1 cellular context compared by ENCODE assay signal in the genomic region with DNA sequence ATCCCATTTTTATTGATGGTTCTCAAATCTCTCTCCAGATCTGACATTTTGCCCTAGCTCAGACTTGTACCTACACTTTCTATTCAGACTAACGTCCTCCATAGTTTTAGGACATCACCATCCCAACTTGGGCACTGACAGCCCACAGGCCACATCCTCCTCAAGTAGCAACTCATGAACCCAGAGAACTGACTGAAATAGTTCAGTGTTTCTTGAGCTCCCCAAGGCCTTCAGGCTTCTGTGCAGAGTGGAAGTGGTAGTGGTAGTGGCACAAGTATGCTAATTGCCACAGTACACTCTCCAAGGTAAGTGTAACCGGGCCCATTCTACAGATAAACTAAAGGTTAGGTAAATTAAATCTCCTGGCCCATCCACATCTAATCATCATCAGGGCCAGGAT.
TF ChIP-seq lines count a peak whose summit lies in the region.

No MANE protein-coding gene starts in this region.

TF ChIP-seq in H1, 55 proteins besides CTCF, POLR2A, EP300 and RAD21:
- TF ChIP-seq PHF8 (conservative IDR thresholded peaks at IDR 0.05; ENCODE audit: low read depth, low read length) (no peak), ASH2L (IDR thresholded peaks at IDR 0.05; ENCODE audit: low read length) (no peak), KDM4A (IDR thresholded peaks at IDR 0.05; ENCODE audit: low read depth, low read length, severe bottlenecking) (no peak), CEBPB (IDR thresholded peaks at IDR 0.05; ENCODE audit: low read depth, low read length) (no peak), NANOG (IDR thresholded peaks at IDR 0.05; ENCODE audit: insufficient read depth, low read depth, low read length, poor library complexity, severe bottlenecking) (no peak), SIN3A (conservative IDR thresholded peaks at IDR 0.05 in 1 of 2, IDR thresholded peaks at IDR 0.05 in 1 of 2; ENCODE audit: low read depth in 1 of 2, low read length in 2 of 2) (no peak), BACH1 (IDR thresholded peaks at IDR 0.05; ENCODE audit: low read length) (no peak), SAP30 (IDR thresholded peaks at IDR 0.05; ENCODE audit: insufficient read depth, insufficient replicate concordance, low read length) (no peak), SRF (IDR thresholded peaks at IDR 0.05; ENCODE audit: low read depth, low read length) (no peak), TAF7 (optimal IDR thresholded peaks at IDR 0.05; ENCODE audit: borderline replicate concordance, low read depth, low read length) (no peak), TCF12 (IDR thresholded peaks at IDR 0.05; ENCODE audit: low read depth, low read length) (no peak), SIX5 (IDR thresholded peaks at IDR 0.05; ENCODE audit: low read depth, low read length) (no peak), EZH2 (IDR thresholded peaks at IDR 0.05; ENCODE audit: low read depth, low read length, severe bottlenecking) (no peak), NRF1 (IDR thresholded peaks at IDR 0.05; ENCODE audit: low read depth, low read length) (no peak), MAFK (IDR thresholded peaks at IDR 0.05; ENCODE audit: low read depth, low read length) (no peak)
- TF ChIP-seq, protein P1, sequence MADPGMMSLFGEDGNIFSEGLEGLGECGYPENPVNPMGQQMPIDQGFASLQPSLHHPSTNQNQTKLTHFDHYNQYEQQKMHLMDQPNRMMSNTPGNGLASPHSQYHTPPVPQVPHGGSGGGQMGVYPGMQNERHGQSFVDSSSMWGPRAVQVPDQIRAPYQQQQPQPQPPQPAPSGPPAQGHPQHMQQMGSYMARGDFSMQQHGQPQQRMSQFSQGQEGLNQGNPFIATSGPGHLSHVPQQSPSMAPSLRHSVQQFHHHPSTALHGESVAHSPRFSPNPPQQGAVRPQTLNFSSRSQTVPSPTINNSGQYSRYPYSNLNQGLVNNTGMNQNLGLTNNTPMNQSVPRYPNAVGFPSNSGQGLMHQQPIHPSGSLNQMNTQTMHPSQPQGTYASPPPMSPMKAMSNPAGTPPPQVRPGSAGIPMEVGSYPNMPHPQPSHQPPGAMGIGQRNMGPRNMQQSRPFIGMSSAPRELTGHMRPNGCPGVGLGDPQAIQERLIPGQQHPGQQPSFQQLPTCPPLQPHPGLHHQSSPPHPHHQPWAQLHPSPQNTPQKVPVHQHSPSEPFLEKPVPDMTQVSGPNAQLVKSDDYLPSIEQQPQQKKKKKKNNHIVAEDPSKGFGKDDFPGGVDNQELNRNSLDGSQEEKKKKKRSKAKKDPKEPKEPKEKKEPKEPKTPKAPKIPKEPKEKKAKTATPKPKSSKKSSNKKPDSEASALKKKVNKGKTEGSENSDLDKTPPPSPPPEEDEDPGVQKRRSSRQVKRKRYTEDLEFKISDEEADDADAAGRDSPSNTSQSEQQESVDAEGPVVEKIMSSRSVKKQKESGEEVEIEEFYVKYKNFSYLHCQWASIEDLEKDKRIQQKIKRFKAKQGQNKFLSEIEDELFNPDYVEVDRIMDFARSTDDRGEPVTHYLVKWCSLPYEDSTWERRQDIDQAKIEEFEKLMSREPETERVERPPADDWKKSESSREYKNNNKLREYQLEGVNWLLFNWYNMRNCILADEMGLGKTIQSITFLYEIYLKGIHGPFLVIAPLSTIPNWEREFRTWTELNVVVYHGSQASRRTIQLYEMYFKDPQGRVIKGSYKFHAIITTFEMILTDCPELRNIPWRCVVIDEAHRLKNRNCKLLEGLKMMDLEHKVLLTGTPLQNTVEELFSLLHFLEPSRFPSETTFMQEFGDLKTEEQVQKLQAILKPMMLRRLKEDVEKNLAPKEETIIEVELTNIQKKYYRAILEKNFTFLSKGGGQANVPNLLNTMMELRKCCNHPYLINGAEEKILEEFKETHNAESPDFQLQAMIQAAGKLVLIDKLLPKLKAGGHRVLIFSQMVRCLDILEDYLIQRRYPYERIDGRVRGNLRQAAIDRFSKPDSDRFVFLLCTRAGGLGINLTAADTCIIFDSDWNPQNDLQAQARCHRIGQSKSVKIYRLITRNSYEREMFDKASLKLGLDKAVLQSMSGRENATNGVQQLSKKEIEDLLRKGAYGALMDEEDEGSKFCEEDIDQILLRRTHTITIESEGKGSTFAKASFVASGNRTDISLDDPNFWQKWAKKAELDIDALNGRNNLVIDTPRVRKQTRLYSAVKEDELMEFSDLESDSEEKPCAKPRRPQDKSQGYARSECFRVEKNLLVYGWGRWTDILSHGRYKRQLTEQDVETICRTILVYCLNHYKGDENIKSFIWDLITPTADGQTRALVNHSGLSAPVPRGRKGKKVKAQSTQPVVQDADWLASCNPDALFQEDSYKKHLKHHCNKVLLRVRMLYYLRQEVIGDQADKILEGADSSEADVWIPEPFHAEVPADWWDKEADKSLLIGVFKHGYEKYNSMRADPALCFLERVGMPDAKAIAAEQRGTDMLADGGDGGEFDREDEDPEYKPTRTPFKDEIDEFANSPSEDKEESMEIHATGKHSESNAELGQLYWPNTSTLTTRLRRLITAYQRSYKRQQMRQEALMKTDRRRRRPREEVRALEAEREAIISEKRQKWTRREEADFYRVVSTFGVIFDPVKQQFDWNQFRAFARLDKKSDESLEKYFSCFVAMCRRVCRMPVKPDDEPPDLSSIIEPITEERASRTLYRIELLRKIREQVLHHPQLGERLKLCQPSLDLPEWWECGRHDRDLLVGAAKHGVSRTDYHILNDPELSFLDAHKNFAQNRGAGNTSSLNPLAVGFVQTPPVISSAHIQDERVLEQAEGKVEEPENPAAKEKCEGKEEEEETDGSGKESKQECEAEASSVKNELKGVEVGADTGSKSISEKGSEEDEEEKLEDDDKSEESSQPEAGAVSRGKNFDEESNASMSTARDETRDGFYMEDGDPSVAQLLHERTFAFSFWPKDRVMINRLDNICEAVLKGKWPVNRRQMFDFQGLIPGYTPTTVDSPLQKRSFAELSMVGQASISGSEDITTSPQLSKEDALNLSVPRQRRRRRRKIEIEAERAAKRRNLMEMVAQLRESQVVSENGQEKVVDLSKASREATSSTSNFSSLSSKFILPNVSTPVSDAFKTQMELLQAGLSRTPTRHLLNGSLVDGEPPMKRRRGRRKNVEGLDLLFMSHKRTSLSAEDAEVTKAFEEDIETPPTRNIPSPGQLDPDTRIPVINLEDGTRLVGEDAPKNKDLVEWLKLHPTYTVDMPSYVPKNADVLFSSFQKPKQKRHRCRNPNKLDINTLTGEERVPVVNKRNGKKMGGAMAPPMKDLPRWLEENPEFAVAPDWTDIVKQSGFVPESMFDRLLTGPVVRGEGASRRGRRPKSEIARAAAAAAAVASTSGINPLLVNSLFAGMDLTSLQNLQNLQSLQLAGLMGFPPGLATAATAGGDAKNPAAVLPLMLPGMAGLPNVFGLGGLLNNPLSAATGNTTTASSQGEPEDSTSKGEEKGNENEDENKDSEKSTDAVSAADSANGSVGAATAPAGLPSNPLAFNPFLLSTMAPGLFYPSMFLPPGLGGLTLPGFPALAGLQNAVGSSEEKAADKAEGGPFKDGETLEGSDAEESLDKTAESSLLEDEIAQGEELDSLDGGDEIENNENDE (IDR thresholded peaks at IDR 0.05; ENCODE audit: insufficient replicate concordance, low read length) = no peak
- TF ChIP-seq, protein P2, sequence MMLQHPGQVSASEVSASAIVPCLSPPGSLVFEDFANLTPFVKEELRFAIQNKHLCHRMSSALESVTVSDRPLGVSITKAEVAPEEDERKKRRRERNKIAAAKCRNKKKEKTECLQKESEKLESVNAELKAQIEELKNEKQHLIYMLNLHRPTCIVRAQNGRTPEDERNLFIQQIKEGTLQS (IDR thresholded peaks at IDR 0.05; ENCODE audit: insufficient read depth, low read depth, low read length) = no peak
- TF ChIP-seq, protein P3, sequence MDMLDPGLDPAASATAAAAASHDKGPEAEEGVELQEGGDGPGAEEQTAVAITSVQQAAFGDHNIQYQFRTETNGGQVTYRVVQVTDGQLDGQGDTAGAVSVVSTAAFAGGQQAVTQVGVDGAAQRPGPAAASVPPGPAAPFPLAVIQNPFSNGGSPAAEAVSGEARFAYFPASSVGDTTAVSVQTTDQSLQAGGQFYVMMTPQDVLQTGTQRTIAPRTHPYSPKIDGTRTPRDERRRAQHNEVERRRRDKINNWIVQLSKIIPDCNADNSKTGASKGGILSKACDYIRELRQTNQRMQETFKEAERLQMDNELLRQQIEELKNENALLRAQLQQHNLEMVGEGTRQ (IDR thresholded peaks at IDR 0.05; ENCODE audit: low read length) = no peak
